In genomic region chr17:76524598-76525512, GRCh38 we compare ENCODE assay signal across 12 cellular contexts. TPM values are rescaled to one million over a fixed set of nuclear protein-coding genes. Genes with fewer than 3 reads are reported as not detected.
DNase-seq lines count a peak whose midpoint lies in the region; ATAC-seq and TF ChIP-seq lines count a peak whose summit lies in the region.
"Had no signal": no experiment of that assay in that cellular context is flagged by ENCODE, and none has a peak within 500 bp of the region (broad histone marks: within the 10 kb centered on the region; RNA-seq: fewer than 3 reads in every experiment).

No MANE protein-coding gene starts in this region.

- DNase-seq in GM23338 (ENCODE audit: low spot score) (no peak), brain microvascular endothelial cell (no peak), left lobe of liver (ENCODE audit: low spot score) (peak; percentile 69), iPS-NIHi11 (ENCODE audit: low spot score) (no peak)
- DNase-seq in stimulated activated naive CD8-positive, alpha-beta T cell treated with anti-CD3 and anti-CD28 coated beads, Interleukin-15, Interleukin-2, amounts not matched to agents 100 U/mL and 50 U/mL, for 24 hours, result no peak
- DNase-seq: activated CD4-positive, alpha-beta T cell treated with anti-CD3 and anti-CD28 coated beads, Interleukin-2, amount 10 ng/mL, durations not matched to agents 24 days and 14 days; GDM1 had no signal

- H3K9me2 ChIP-seq in GM23338 (ENCODE audit: insufficient read depth), result no peaks in the 10 kb centered on the region

- ATAC-seq in GM23338 (no peak), left lobe of liver (peak; percentile 62), GM19324 (IDR thresholded peaks at IDR 0.05; ENCODE audit: low FRiP score, unreplicated experiment) (no peak), GM21786 (IDR thresholded peaks at IDR 0.05; ENCODE audit: unreplicated experiment) (no peak)
- ATAC-seq in stimulated activated naive CD8-positive, alpha-beta T cell treated with anti-CD3 and anti-CD28 coated beads, Interleukin-15, Interleukin-2, amounts not matched to agents 100 U/mL and 50 U/mL, for 24 hours, result no peak

- peaks cover 17% of the 10 kb centered on the region for H3K4me1 Mint-ChIP-seq in GM23338

- H3K27me3 Mint-ChIP-seq in GM23338 (ENCODE audit: insufficient read depth, low read depth, poor library complexity), result peaks cover 17% of the 10 kb centered on the region

- TF ChIP-seq CTCF in GM23338 (conservative IDR thresholded peaks at IDR 0.05; ENCODE audit: low read depth in 2 of 2) (no peak), brain microvascular endothelial cell (IDR thresholded peaks at IDR 0.05; ENCODE audit: low read depth, low read length, missing control alignments) (no peak)

- H4K20me1 ChIP-seq in GM23338 (replicated peaks; ENCODE audit: insufficient read depth), result no peaks in the 10 kb centered on the region

- H3K9me3 Mint-ChIP-seq in GM23338, result no peaks in the 10 kb centered on the region
- H3K9me3 Mint-ChIP-seq: activated CD4-positive, alpha-beta T cell treated with anti-CD3 and anti-CD28 coated beads, Interleukin-2, amount 10 ng/mL, durations not matched to agents 24 days and 14 days had no signal

- H3K27ac Mint-ChIP-seq in GM23338, result no peak overlapping the region
- H3K27ac Mint-ChIP-seq: activated CD4-positive, alpha-beta T cell treated with anti-CD3 and anti-CD28 coated beads, Interleukin-2, amount 10 ng/mL, durations not matched to agents 24 days and 14 days had no signal

- H3K4me3 ChIP-seq in GM23338 (no peak overlapping the region), brain microvascular endothelial cell (ENCODE audit: low read depth, low read length) (no peak overlapping the region), skin epidermis (no peak overlapping the region)

- no peak overlapping the region; the same call in 2 of the 3 replicates for H3K4me3 Mint-ChIP-seq in GM23338
- H3K4me3 Mint-ChIP-seq: activated CD4-positive, alpha-beta T cell treated with anti-CD3 and anti-CD28 coated beads, Interleukin-2, amount 10 ng/mL, durations not matched to agents 24 days and 14 days had no signal

- H3K27ac ChIP-seq in GM23338 (ENCODE audit: low read depth), result no peak overlapping the region
- peak overlapping the region; percentile 47 for H3K27ac ChIP-seq in brain microvascular endothelial cell
- H3K27ac ChIP-seq in skin epidermis, result peak overlapping the region in 11 of 21 experiments; percentile 2 to 72 (median 31)

- H3K4me2 ChIP-seq in GM23338, result no peak overlapping the region

- H3K36me3 Mint-ChIP-seq in GM23338 (ENCODE audit: low read depth), result no peaks in the 10 kb centered on the region

- H3K36me3 ChIP-seq in GM23338 (ENCODE audit: insufficient read depth), result no peaks in the 10 kb centered on the region
- no peaks in the 10 kb centered on the region for H3K36me3 ChIP-seq in brain microvascular endothelial cell (replicated peaks)

- H3K79me2 ChIP-seq in GM23338 (replicated peaks; ENCODE audit: insufficient read depth), result no peaks in the 10 kb centered on the region

- peaks cover 9% of the 10 kb centered on the region; the same call in 1 of the 2 replicates for H3K4me1 ChIP-seq in GM23338 (ENCODE audit: insufficient read depth)

- no peaks in the 10 kb centered on the region for H3F3A ChIP-seq in GM23338 (replicated peaks; ENCODE audit: low read depth)

- peak overlapping the region; percentile 66 for H2AFZ ChIP-seq in GM23338

- in situ Hi-C loops in brain microvascular endothelial cell (cut with HindIII; ENCODE audit: low pct_ligation_motif_present, low sequenced_read_pairs), result no loop called here

- H3K27me3 ChIP-seq in GM23338 (ENCODE audit: insufficient read depth) (peaks cover 5% of the 10 kb centered on the region; the same call in 1 of the 2 replicates), brain microvascular endothelial cell (replicated peaks) (no peaks in the 10 kb centered on the region)

TF ChIP-seq in GM23338, 12 proteins besides CTCF, POLR2A, EP300 and RAD21 (continues in another document):
- no peak for TF ChIP-seq STAT1 (IDR thresholded peaks at IDR 0.05; ENCODE audit: unreplicated experiment)
- TF ChIP-seq JUNB (IDR thresholded peaks at IDR 0.05; ENCODE audit: unreplicated experiment), result no peak
- no peak for TF ChIP-seq ZNF331 (CRISPR knock-in tag; IDR thresholded peaks at IDR 0.05; ENCODE audit: low read depth)
- TF ChIP-seq EZH2 (IDR thresholded peaks at IDR 0.05; ENCODE audit: low read depth, unreplicated experiment), result no peak
- no peak for TF ChIP-seq NANOG (IDR thresholded peaks at IDR 0.05; ENCODE audit: borderline replicate concordance)
- TF ChIP-seq CREB1 (CRISPR knock-in tag; IDR thresholded peaks at IDR 0.05; ENCODE audit: low read depth), result no peak
- TF ChIP-seq POLR2AphosphoS5 (IDR thresholded peaks at IDR 0.05; ENCODE audit: low read depth), result no peak
- no peak for TF ChIP-seq EZH2phosphoT487 (IDR thresholded peaks at IDR 0.05; ENCODE audit: unreplicated experiment)
- no peak for TF ChIP-seq ZNF462 (CRISPR knock-in tag; IDR thresholded peaks at IDR 0.05)

RNA-seq across cellular contexts. Expression of gene CYGB, which starts 12.7 kb away (rescaled TPM):
- 1.7 and 2.1 TPM in 2 replicates for total RNA-seq in GM23338 (2014; rRNA removed; shearing (Covaris generic))
- 0.85 and 1.2 TPM in 2 replicates for polyA plus RNA-seq in GM23338 (2016; fragmentation: Nextera tagmentation; extraction: Ambion mirVana)
- 5.0 TPM for total RNA-seq in left lobe of liver
- total RNA-seq: activated CD4-positive, alpha-beta T cell treated with anti-CD3 and anti-CD28 coated beads, Interleukin-2, amount 10 ng/mL, durations not matched to agents 24 days and 14 days had no signal

RNA-seq across cellular contexts. Expression of gene PRCD, which starts 15.0 kb away (rescaled TPM):
- total RNA-seq in GM23338 (2014; rRNA removed; shearing (Covaris generic)), result 0.38 and 0.50 TPM in 2 replicates
- 1.6 and 2.5 TPM in 2 replicates for polyA plus RNA-seq in GM23338 (2016; fragmentation: Nextera tagmentation; extraction: Ambion mirVana)
- 0.15 TPM for total RNA-seq in left lobe of liver
- total RNA-seq: activated CD4-positive, alpha-beta T cell treated with anti-CD3 and anti-CD28 coated beads, Interleukin-2, amount 10 ng/mL, durations not matched to agents 24 days and 14 days; bronchial epithelial cell had no signal

RNA-seq across cellular contexts. Expression of gene RHBDF2, which starts 23.6 kb away (rescaled TPM):
- total RNA-seq in GM23338 (2014; rRNA removed; shearing (Covaris generic)), result 19.5 and 29.5 TPM in 2 replicates
- 9.4 and 10.5 TPM in 2 replicates for polyA plus RNA-seq in GM23338 (2016; fragmentation: Nextera tagmentation; extraction: Ambion mirVana)
- total RNA-seq in left lobe of liver, result 8.9 TPM

RNA-seq across cellular contexts. Expression of gene AANAT, which starts 57.5 kb away (rescaled TPM):
- total RNA-seq in GM23338 (2014; rRNA removed; shearing (Covaris generic)), result 0.28 and 1.3 TPM in 2 replicates
- 0.73 and 1.0 TPM in 2 replicates for polyA plus RNA-seq in GM23338 (2016; fragmentation: Nextera tagmentation; extraction: Ambion mirVana)
- not detected for total RNA-seq in left lobe of liver
- total RNA-seq: activated CD4-positive, alpha-beta T cell treated with anti-CD3 and anti-CD28 coated beads, Interleukin-2, amount 10 ng/mL, durations not matched to agents 24 days and 14 days; bronchial epithelial cell had no signal
- polyA plus RNA-seq: keratinocyte had no signal
